Comparison of ENCODE assay signal across 10 cellular contexts in the genomic region with DNA sequence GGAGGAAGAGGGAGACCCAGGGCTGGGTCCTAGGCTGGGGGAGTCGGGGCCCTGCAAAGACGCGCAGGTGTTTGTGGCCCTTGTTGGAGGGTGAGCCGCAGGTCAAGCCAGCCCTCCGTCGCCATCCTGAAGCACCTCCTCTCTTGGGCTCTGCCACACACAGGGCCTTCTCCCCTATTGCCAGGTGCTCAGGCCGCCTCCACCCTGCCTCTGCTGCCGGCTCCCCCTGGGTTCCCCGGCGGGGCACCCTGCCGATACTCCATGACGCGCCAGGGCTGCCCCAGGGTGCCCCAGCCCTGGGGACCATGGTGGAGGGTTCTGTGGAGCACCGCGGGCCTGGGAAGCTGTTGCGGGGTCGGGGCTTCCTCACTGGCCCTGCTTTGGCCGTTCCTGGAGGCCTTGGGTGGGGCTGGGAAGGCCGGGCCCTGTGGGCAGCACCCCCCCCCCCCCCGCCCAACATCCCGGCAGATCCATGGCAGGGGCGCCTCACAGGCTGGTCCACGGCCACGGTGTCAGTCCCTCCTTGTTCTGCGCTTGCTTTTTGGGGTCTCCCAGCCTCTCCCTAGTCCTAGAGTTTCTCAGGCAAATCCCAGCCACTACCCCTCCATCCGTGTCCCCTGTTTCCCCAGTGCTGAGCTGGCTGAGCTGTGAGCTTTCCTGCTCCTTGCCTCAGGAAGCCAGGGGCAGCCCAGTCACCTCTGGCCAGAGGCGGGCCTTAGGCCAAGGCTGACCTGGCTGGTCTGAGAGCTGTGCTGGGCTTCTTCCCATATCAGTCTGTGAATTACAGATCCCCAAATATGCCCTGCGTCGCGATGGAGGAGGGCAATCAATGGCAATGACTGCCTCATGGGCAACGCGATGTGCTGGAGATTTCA. TPM values are rescaled to one million over a fixed set of nuclear protein-coding genes. Genes with fewer than 3 reads are reported as not detected.
DNase-seq lines count a peak whose midpoint lies in the region; ATAC-seq and TF ChIP-seq lines count a peak whose summit lies in the region.
"Had no signal": no experiment of that assay in that cellular context is flagged by ENCODE, and none has a peak within 500 bp of the region (broad histone marks: within the 10 kb centered on the region; RNA-seq: fewer than 3 reads in every experiment).

No MANE protein-coding gene starts in this region.

- in situ Hi-C loops in G401 (cut with HindIII; ENCODE audit: low sequenced_read_pairs) = no loop called here

- H3K36me3 ChIP-seq in Caco-2 (ENCODE audit: control insufficient read depth, insufficient read depth, low read length) (no peaks in the 10 kb centered on the region), Karpas-422 (ENCODE audit: insufficient read depth, low read length) (no peaks in the 10 kb centered on the region), endodermal cell (ENCODE audit: control insufficient read depth, insufficient read depth, low read length) (no peaks in the 10 kb centered on the region), neural progenitor cell (no peaks in the 10 kb centered on the region)

- intact Hi-C loops in Caco-2 (cut with micrococcal nuclease; ENCODE audit: unreplicated experiment) = no loop called here

- no peaks in the 10 kb centered on the region for H3K9me3 ChIP-seq in Caco-2
- H3K9me3 ChIP-seq in Karpas-422 (ENCODE audit: low read length) = no peaks in the 10 kb centered on the region
- no peaks in the 10 kb centered on the region for H3K9me3 ChIP-seq in endodermal cell (ENCODE audit: control insufficient read depth, low read length)
- no peaks in the 10 kb centered on the region for H3K9me3 ChIP-seq in neural progenitor cell (ENCODE audit: low read depth)

- CTCF ChIA-PET in Caco-2 (lab: Charles Lee) = interaction anchor here (0.6 to 1.0 kb wide), 2 partner anchors 10 to 96 kb away, joined by 3 to 8 read pairs; no protein-coding TSS in a partner anchor

- H3K27ac ChIP-seq in Karpas-422 (ENCODE audit: low read length) = peak overlapping the region; percentile 99
- no peak overlapping the region for H3K27ac ChIP-seq in endodermal cell (ENCODE audit: low read depth, low read length)
- no peak overlapping the region for H3K27ac ChIP-seq in neural progenitor cell

- DNase-seq in Caco-2 (no peak), Karpas-422 (peak; percentile 54), endodermal cell (no peak), neural progenitor cell (ENCODE audit: low spot score) (no peak), G401 (ENCODE audit: low spot score) (no peak), Kasumi-1 (lab: John Stamatoyannopoulos, UW) (no peak), UCSD-AML1 (lab: John Stamatoyannopoulos, UW; ENCODE audit: unreplicated experiment) (no peak)
- DNase-seq: effector CD8-positive, alpha-beta T cell; SHP77 had no signal

- no TSS peak for BruUV-seq in Caco-2 (replicated peaks; lab: Mats Ljungman, UMichigan)

- H3K9me2 ChIP-seq in Karpas-422 (replicated peaks; ENCODE audit: insufficient read depth, low read length) = no peaks in the 10 kb centered on the region

- peaks cover 56% of the 10 kb centered on the region for H3K36me3 Mint-ChIP-seq in Caco-2 (ENCODE audit: insufficient read depth, unreplicated experiment)
- H3K36me3 Mint-ChIP-seq in endodermal cell (ENCODE audit: low read depth) = no peaks in the 10 kb centered on the region
- H3K36me3 Mint-ChIP-seq in neural progenitor cell = no peaks in the 10 kb centered on the region

- WGBS in endodermal cell (ENCODE audit: insufficient coverage in 1 of 2, insufficient read length in 1 of 2), 2 experiments = 95 to 96% methylated on average over 13 to 32 of the region's 32 CpGs

- H3K27me3 Mint-ChIP-seq in Caco-2 (ENCODE audit: insufficient read depth, unreplicated experiment) = no peaks in the 10 kb centered on the region
- H3K27me3 Mint-ChIP-seq in endodermal cell (ENCODE audit: insufficient read depth) = peaks cover 36% of the 10 kb centered on the region
- H3K27me3 Mint-ChIP-seq in neural progenitor cell (ENCODE audit: insufficient read depth, low read depth) = peaks cover 36% of the 10 kb centered on the region

- peak overlapping the region; percentile 62 for H3K4me3 Mint-ChIP-seq in Caco-2 (ENCODE audit: unreplicated experiment)
- peak overlapping the region; percentile 64 for H3K4me3 Mint-ChIP-seq in endodermal cell
- peak overlapping the region; percentile 82 for H3K4me3 Mint-ChIP-seq in neural progenitor cell

- H3K27ac Mint-ChIP-seq in Caco-2 (ENCODE audit: unreplicated experiment) (peak overlapping the region; percentile 75), endodermal cell (no peak overlapping the region), neural progenitor cell (no peak overlapping the region)

- H3K27me3 ChIP-seq in Caco-2 (replicated peaks; ENCODE audit: control insufficient read depth, insufficient read depth, low read length) (no peaks in the 10 kb centered on the region), Karpas-422 (ENCODE audit: low read length) (no peaks in the 10 kb centered on the region), endodermal cell (ENCODE audit: control insufficient read depth, insufficient read depth, low read length, poor library complexity, severe bottlenecking) (peaks cover 27% of the 10 kb centered on the region), neural progenitor cell (peaks cover 53% of the 10 kb centered on the region)

- peak overlapping the region; percentile 85 for H3K4me2 ChIP-seq in Karpas-422 (ENCODE audit: low read depth, low read length, poor library complexity, severe bottlenecking)
- H3K4me2 ChIP-seq in neural progenitor cell = peak overlapping the region; percentile 95

- POLR2A ChIA-PET in Caco-2 (lab: Charles Lee) = no interaction called here

- no peaks in the 10 kb centered on the region for H4K20me1 ChIP-seq in Karpas-422 (ENCODE audit: insufficient read depth, low read depth, low read length)
- no peaks in the 10 kb centered on the region for H4K20me1 ChIP-seq in neural progenitor cell (ENCODE audit: low read depth)

- no peak for TF ChIP-seq CTCF in Caco-2 (IDR thresholded peaks at IDR 0.05; ENCODE audit: insufficient read depth in 1 of 2, low read depth in 1 of 2, low read length in 1 of 2, severe bottlenecking in 1 of 2, unreplicated experiment in 1 of 2)
- no peak for TF ChIP-seq CTCF in endodermal cell (conservative IDR thresholded peaks at IDR 0.05)
- no peak for TF ChIP-seq CTCF in neural progenitor cell (IDR thresholded peaks at IDR 0.05)

- peaks cover 40% of the 10 kb centered on the region for H3K79me2 ChIP-seq in Karpas-422 (ENCODE audit: low read length)
- no peaks in the 10 kb centered on the region for H3K79me2 ChIP-seq in neural progenitor cell (ENCODE audit: low read depth)

- ATAC-seq in HG02759 (IDR thresholded peaks at IDR 0.05; ENCODE audit: unreplicated experiment) = no peak

- no peak overlapping the region for H2AFZ ChIP-seq in Karpas-422 (ENCODE audit: low read length)
- peak overlapping the region; percentile 52 for H2AFZ ChIP-seq in neural progenitor cell (replicated peaks)

- H3K9ac ChIP-seq in Karpas-422 (ENCODE audit: low read length) (peak overlapping the region; percentile 87), endodermal cell (ENCODE audit: extremely low read depth, low read length, poor library complexity, severe bottlenecking) (no peak overlapping the region), neural progenitor cell (no peak overlapping the region)

- H3K4me1 Mint-ChIP-seq in Caco-2 (ENCODE audit: low read depth, unreplicated experiment) (peaks cover 13% of the 10 kb centered on the region), endodermal cell (no peaks in the 10 kb centered on the region), neural progenitor cell (peaks cover 23% of the 10 kb centered on the region)

- no peak overlapping the region for H3K4me3 ChIP-seq in Caco-2 (ENCODE audit: low read depth, low read length)
- peak overlapping the region; percentile 78 for H3K4me3 ChIP-seq in Karpas-422 (ENCODE audit: low read length)
- H3K4me3 ChIP-seq in endodermal cell (ENCODE audit: low read length) = no peak overlapping the region
- no peak overlapping the region for H3K4me3 ChIP-seq in neural progenitor cell

- peaks cover 5% of the 10 kb centered on the region for H3K4me1 ChIP-seq in Caco-2
- H3K4me1 ChIP-seq in Karpas-422 (ENCODE audit: low read length) = peaks cover 73% of the 10 kb centered on the region
- no peaks in the 10 kb centered on the region for H3K4me1 ChIP-seq in endodermal cell (ENCODE audit: control insufficient read depth, insufficient read depth, low read length)
- peaks cover 13% of the 10 kb centered on the region for H3K4me1 ChIP-seq in neural progenitor cell

- H3F3A ChIP-seq in neural progenitor cell (ENCODE audit: low read depth) = peaks cover 8% of the 10 kb centered on the region

- H3K9me3 Mint-ChIP-seq in Caco-2 (ENCODE audit: unreplicated experiment) (no peaks in the 10 kb centered on the region), endodermal cell (no peaks in the 10 kb centered on the region), neural progenitor cell (no peaks in the 10 kb centered on the region)

RNA-seq across cellular contexts. Expression of a gene that starts 2.3 kb away (rescaled TPM):
- total RNA-seq in Caco-2 (2022) = 4.0 and 4.9 TPM in 2 replicates
- 65.9 and 86.7 TPM in 2 replicates for total RNA-seq in Karpas-422 (2014; rRNA removed; shearing (Covaris generic); ENCODE audit: low replicate concordance)
- 1 to 10 TPM; 4.1 to 4.7 TPM for total RNA-seq in endodermal cell
- polyA plus RNA-seq in endodermal cell (2013, experiment 1 of 2) = 4.2 TPM
- 4.4 TPM for polyA plus RNA-seq in endodermal cell (2013, experiment 2 of 2)
- total RNA-seq in neural progenitor cell (ENCODE audit: low replicate concordance) = 0.51 and 5.8 TPM in 2 replicates
- 1.1 and 1.2 TPM in 2 replicates for total RNA-seq in G401 (2014; rRNA removed; shearing (Covaris generic))
